In genomic region chr4:107760281-107760947, GRCh38 we compare ENCODE assay signal across 10 cellular contexts. TPM values are rescaled to one million over a fixed set of nuclear protein-coding genes. Genes with fewer than 3 reads are reported as not detected.
DNase-seq lines count a peak whose midpoint lies in the region; ATAC-seq and TF ChIP-seq lines count a peak whose summit lies in the region.
"Had no signal": no experiment of that assay in that cellular context is flagged by ENCODE, and none has a peak within 500 bp of the region (broad histone marks: within the 10 kb centered on the region; RNA-seq: fewer than 3 reads in every experiment).

No MANE protein-coding gene starts in this region.

- in situ Hi-C loops in gastrocnemius medialis (cut with MboI; ENCODE audit: low sequenced_read_pairs in 4 of 4): no loop called here

- no peaks in the 10 kb centered on the region; the same call in 1 of the 2 replicates for H3K9me2 ChIP-seq in GM23338 (ENCODE audit: insufficient read depth)
- no peaks in the 10 kb centered on the region for H3K9me2 ChIP-seq in PC-9 (ENCODE audit: insufficient read depth)

- peaks cover 20% of the 10 kb centered on the region for H3K36me3 Mint-ChIP-seq in GM23338 (ENCODE audit: low read depth)
- H3K36me3 Mint-ChIP-seq: stimulated activated effector memory CD8-positive, alpha-beta T cell treated with anti-CD3 and anti-CD28 coated beads, Interleukin-12 subunit alpha, Interleukin-12 subunit beta, amount 100 ng/mL, for 72 hours had no signal

- TF ChIP-seq POLR2A in gastrocnemius medialis (IDR thresholded peaks at IDR 0.05): no peak

- no peaks in the 10 kb centered on the region for H3K9me3 ChIP-seq in PC-9 (ENCODE audit: insufficient read depth, low read depth)
- H3K9me3 ChIP-seq in osteoblast (ENCODE audit: low read depth, low read length): no peaks in the 10 kb centered on the region
- H3K9me3 ChIP-seq in gastrocnemius medialis: no peaks in the 10 kb centered on the region

- H3K27ac ChIP-seq in GM23338 (ENCODE audit: low read depth): no peak overlapping the region
- H3K27ac ChIP-seq in PC-9: no peak overlapping the region
- no peak overlapping the region for H3K27ac ChIP-seq in osteoblast (ENCODE audit: low read depth, low read length)
- no peak overlapping the region for H3K27ac ChIP-seq in gastrocnemius medialis

- peak; percentile 7 for DNase-seq in GM23338 (ENCODE audit: low spot score)
- no peak for DNase-seq in PC-9
- DNase-seq in fibroblast of gingiva (ENCODE audit: low read depth): peak; percentile 20
- no peak for DNase-seq in osteoblast (ENCODE audit: insufficient read length, low spot score, missing footprints)
- DNase-seq in ecto neural progenitor cell (ENCODE audit: low spot score): no peak
- no peak for DNase-seq in gastrocnemius medialis
- DNase-seq in T-helper 9 cell: no peak
- no peak for DNase-seq in NCI-H774 (lab: John Stamatoyannopoulos, UW)
- DNase-seq: amygdala had no signal

- no peak overlapping the region for H3K27ac Mint-ChIP-seq in GM23338
- H3K27ac Mint-ChIP-seq: stimulated activated effector memory CD8-positive, alpha-beta T cell treated with anti-CD3 and anti-CD28 coated beads, Interleukin-12 subunit alpha, Interleukin-12 subunit beta, amount 100 ng/mL, for 72 hours had no signal

- H4K20me1 ChIP-seq in GM23338 (replicated peaks; ENCODE audit: insufficient read depth): no peaks in the 10 kb centered on the region
- no peaks in the 10 kb centered on the region for H4K20me1 ChIP-seq in PC-9 (ENCODE audit: insufficient read depth)
- H4K20me1 ChIP-seq in osteoblast (ENCODE audit: insufficient read depth, low read length): no peaks in the 10 kb centered on the region

- intact Hi-C loops in PC-9 (cut with micrococcal nuclease; ENCODE audit: unreplicated experiment): no loop called here
- intact Hi-C loops in gastrocnemius medialis (cut with DNase I; ENCODE audit: low total_unique reads): no loop called here

- H3K4me3 ChIP-seq in GM23338 (no peak overlapping the region), PC-9 (no peak overlapping the region), osteoblast (ENCODE audit: insufficient read depth, low read length) (no peak overlapping the region), gastrocnemius medialis (no peak overlapping the region)

- ATAC-seq in GM23338: no peak
- ATAC-seq in gastrocnemius medialis: no peak
- ATAC-seq: stimulated activated effector memory CD8-positive, alpha-beta T cell treated with anti-CD3 and anti-CD28 coated beads, Interleukin-12 subunit alpha, Interleukin-12 subunit beta, amount 100 ng/mL, for 72 hours had no signal

- H3K27me3 ChIP-seq in GM23338 (ENCODE audit: insufficient read depth) (no peaks in the 10 kb centered on the region), PC-9 (ENCODE audit: insufficient read depth, low read depth) (no peaks in the 10 kb centered on the region), osteoblast (ENCODE audit: insufficient read depth, low read length) (no peaks in the 10 kb centered on the region), gastrocnemius medialis (no peaks in the 10 kb centered on the region)

- H3K9me3 Mint-ChIP-seq in GM23338: peaks cover 21% of the 10 kb centered on the region
- H3K9me3 Mint-ChIP-seq: stimulated activated effector memory CD8-positive, alpha-beta T cell treated with anti-CD3 and anti-CD28 coated beads, Interleukin-12 subunit alpha, Interleukin-12 subunit beta, amount 100 ng/mL, for 72 hours had no signal

- H3K27me3 Mint-ChIP-seq in GM23338 (ENCODE audit: insufficient read depth, low read depth, poor library complexity): peaks cover 6% of the 10 kb centered on the region

- H3K4me3 Mint-ChIP-seq in GM23338: no peak overlapping the region
- H3K4me3 Mint-ChIP-seq: stimulated activated effector memory CD8-positive, alpha-beta T cell treated with anti-CD3 and anti-CD28 coated beads, Interleukin-12 subunit alpha, Interleukin-12 subunit beta, amount 100 ng/mL, for 72 hours had no signal

- POLR2A ChIA-PET in PC-9 (lab: Charles Lee; ENCODE audit: unreplicated experiment): interaction anchor here (0.6 kb wide), 1 partner anchor 40 kb away, joined by 7 read pairs; the partner anchor contains the start of gene PAPSS1

- no peaks in the 10 kb centered on the region for H3K36me3 ChIP-seq in GM23338 (ENCODE audit: insufficient read depth)
- H3K36me3 ChIP-seq in PC-9 (ENCODE audit: low read depth): no peaks in the 10 kb centered on the region
- no peaks in the 10 kb centered on the region for H3K36me3 ChIP-seq in osteoblast (ENCODE audit: insufficient read depth, low read length)
- H3K36me3 ChIP-seq in gastrocnemius medialis: no peaks in the 10 kb centered on the region

- H3K79me2 ChIP-seq in GM23338 (replicated peaks; ENCODE audit: insufficient read depth) (no peaks in the 10 kb centered on the region), PC-9 (ENCODE audit: low read depth) (no peaks in the 10 kb centered on the region), osteoblast (ENCODE audit: insufficient read depth, low read length) (no peaks in the 10 kb centered on the region)

- H2AFZ ChIP-seq in GM23338: no peak overlapping the region
- no peak overlapping the region for H2AFZ ChIP-seq in PC-9
- H2AFZ ChIP-seq in osteoblast (ENCODE audit: low read length): no peak overlapping the region

- peaks cover 31% of the 10 kb centered on the region for H3K4me1 ChIP-seq in GM23338 (ENCODE audit: insufficient read depth)
- H3K4me1 ChIP-seq in PC-9 (replicated peaks; ENCODE audit: insufficient read depth): no peaks in the 10 kb centered on the region
- peaks cover 9% of the 10 kb centered on the region for H3K4me1 ChIP-seq in osteoblast (ENCODE audit: insufficient read depth, low read length)
- H3K4me1 ChIP-seq in gastrocnemius medialis: no peaks in the 10 kb centered on the region

- peak; percentile 22 to 48; a peak in 3 of 4 replicates for TF ChIP-seq CTCF in GM23338 (conservative IDR thresholded peaks at IDR 0.05; ENCODE audit: low read depth in 2 of 2)
- peak; percentile 33; the same call in 1 of the 2 replicates for TF ChIP-seq CTCF in PC-9 (conservative IDR thresholded peaks at IDR 0.05)
- peak; percentile 42 for TF ChIP-seq CTCF in osteoblast (IDR thresholded peaks at IDR 0.05; ENCODE audit: extremely low read depth, low read depth, low read length)
- no peak for TF ChIP-seq CTCF in gastrocnemius medialis (IDR thresholded peaks at IDR 0.05 in 4 of 5, conservative IDR thresholded peaks at IDR 0.05 in 1 of 5)

- peaks cover 19% of the 10 kb centered on the region for H3K4me1 Mint-ChIP-seq in GM23338
- H3K4me1 Mint-ChIP-seq: stimulated activated effector memory CD8-positive, alpha-beta T cell treated with anti-CD3 and anti-CD28 coated beads, Interleukin-12 subunit alpha, Interleukin-12 subunit beta, amount 100 ng/mL, for 72 hours had no signal

- CTCF ChIA-PET in PC-9 (lab: Charles Lee): no interaction called here

- no peak overlapping the region for H3K4me2 ChIP-seq in GM23338
- no peak overlapping the region for H3K4me2 ChIP-seq in PC-9
- H3K4me2 ChIP-seq in osteoblast (ENCODE audit: insufficient read depth, low read length): no peak overlapping the region

- BruUV-seq in PC-9 (replicated peaks; lab: Mats Ljungman, UMichigan): no TSS peak

- H3F3A ChIP-seq in GM23338 (replicated peaks; ENCODE audit: low read depth): no peaks in the 10 kb centered on the region
- no peaks in the 10 kb centered on the region for H3F3A ChIP-seq in PC-9 (ENCODE audit: insufficient read depth, low read depth)

TF ChIP-seq in GM23338, 12 proteins besides CTCF, POLR2A, EP300 and RAD21 (continues in another document):
- TF ChIP-seq EZH2phosphoT487 (IDR thresholded peaks at IDR 0.05; ENCODE audit: unreplicated experiment) (no peak), NANOG (IDR thresholded peaks at IDR 0.05; ENCODE audit: borderline replicate concordance) (no peak), ETS1 (IDR thresholded peaks at IDR 0.05) (no peak), CREB1 (CRISPR knock-in tag; IDR thresholded peaks at IDR 0.05; ENCODE audit: low read depth) (no peak), STAT1 (IDR thresholded peaks at IDR 0.05; ENCODE audit: unreplicated experiment) (no peak), ZNF331 (CRISPR knock-in tag; IDR thresholded peaks at IDR 0.05; ENCODE audit: low read depth) (no peak), JUNB (IDR thresholded peaks at IDR 0.05; ENCODE audit: unreplicated experiment) (no peak), ZNF114 (CRISPR knock-in tag; IDR thresholded peaks at IDR 0.05) (no peak)

RNA-seq across cellular contexts. Expression of gene PAPSS1, which starts 40.4 kb away (rescaled TPM):
- 79.1 and 85.8 TPM in 2 replicates for total RNA-seq in GM23338 (2014; rRNA removed; shearing (Covaris generic))
- 72.0 and 76.6 TPM in 2 replicates for polyA plus RNA-seq in GM23338 (2016; fragmentation: Nextera tagmentation; extraction: Ambion mirVana)
- total RNA-seq in PC-9 (2021) (18.8 and 26.8 TPM in 2 replicates), osteoblast (107 and 123 TPM in 2 replicates), gastrocnemius medialis (1 to 10 TPM; 3.7 to 7.0 (median 5.9) TPM)

Comparison
In these comparisons a context has a peak if more than half of its experiments do, and no peak if none do; other contexts are left out.
1. DNase-seq: peak in GM23338 (single experiment) and fibroblast of gingiva (single experiment); none in PC-9 (0 of 2), osteoblast (single experiment), ecto neural progenitor cell (single experiment), gastrocnemius medialis (0 of 2), T-helper 9 cell (single experiment) and NCI-H774 (single experiment).
2. CTCF ChIP-seq: peak in GM23338 (2 of 2), PC-9 (single experiment) and osteoblast (single experiment); none in gastrocnemius medialis (0 of 5).